Comparison of ENCODE assay signal across 19 cellular contexts in genomic region chr15:51110171-51110570, GRCh38. TPM values are rescaled to one million over a fixed set of nuclear protein-coding genes. Genes with fewer than 3 reads are reported as not detected.
A peak's percentile ranks its signal among the peaks of the same experiment; 100 is the strongest.
DNase-seq lines count a peak whose midpoint lies in the region; ATAC-seq and TF ChIP-seq lines count a peak whose summit lies in the region.
"Had no signal": no experiment of that assay in that cellular context is flagged by ENCODE, and none has a peak within 500 bp of the region (broad histone marks: within the 10 kb centered on the region; RNA-seq: fewer than 3 reads in every experiment).

No MANE protein-coding gene starts in this region.

- H3K36me3 Mint-ChIP-seq in HFFc6 (ENCODE audit: low read depth): no peaks in the 10 kb centered on the region
- H3K36me3 Mint-ChIP-seq: CD8-positive, alpha-beta T cell had no signal

- no peak for TF ChIP-seq POLR2A in vagina (IDR thresholded peaks at IDR 0.05)
- no peak for TF ChIP-seq POLR2A in transverse colon (IDR thresholded peaks at IDR 0.05)

- H3K27me3 Mint-ChIP-seq in HFFc6 (ENCODE audit: insufficient read depth): peaks cover 3% of the 10 kb centered on the region

- H3K4me1 Mint-ChIP-seq in HFFc6 (ENCODE audit: low read depth): peaks cover 38% of the 10 kb centered on the region

- 0 out of 2 replicates have a peak overlapping the region, but pooled peaks have one; percentile 81 for H3K4me3 Mint-ChIP-seq in HFFc6
- H3K4me3 Mint-ChIP-seq: CD8-positive, alpha-beta T cell had no signal

- H3K9ac ChIP-seq in skeletal muscle satellite cell (ENCODE audit: low read depth, low read length): no peak overlapping the region
- H3K9ac ChIP-seq: BLaER1 treated with 17β-estradiol and CSF1 and Interleukin-3, amounts not matched to agents 10 nM and 100 nM had no signal

- H3K36me3 ChIP-seq in skeletal muscle satellite cell (ENCODE audit: insufficient read depth, low read length): no peaks in the 10 kb centered on the region
- H3K36me3 ChIP-seq in vagina: no peaks in the 10 kb centered on the region
- no peaks in the 10 kb centered on the region for H3K36me3 ChIP-seq in transverse colon
- H3K36me3 ChIP-seq: BLaER1 treated with 17β-estradiol and CSF1 and Interleukin-3, amounts not matched to agents 10 nM and 100 nM; HAP-1 had no signal

- TF ChIP-seq CTCF in HFFc6 (IDR thresholded peaks at IDR 0.05): no peak
- TF ChIP-seq CTCF in vagina (IDR thresholded peaks at IDR 0.05): no peak
- no peak for TF ChIP-seq CTCF in transverse colon (IDR thresholded peaks at IDR 0.05)

- peak; percentile 67 for ATAC-seq in esophagus mucosa
- ATAC-seq: CD8-positive, alpha-beta T cell had no signal

- H3K4me1 ChIP-seq in skeletal muscle satellite cell (ENCODE audit: control insufficient read depth, insufficient read depth, low read length) (peaks cover 49% of the 10 kb centered on the region), vagina (peaks cover 23% of the 10 kb centered on the region), transverse colon (no peaks in the 10 kb centered on the region)
- H3K4me1 ChIP-seq: HAP-1 had no signal

- in situ Hi-C loops in transverse colon (cut with MboI; ENCODE audit: low pct_ligation_motif_present in 1 of 4, low pct_unique_long_range_greater_than_20kb in 1 of 4, low sequenced_read_pairs in 3 of 4): no loop called here

- H3K9me3 ChIP-seq in skeletal muscle satellite cell (replicated peaks; ENCODE audit: low read length) (no peaks in the 10 kb centered on the region), vagina (no peaks in the 10 kb centered on the region), transverse colon (no peaks in the 10 kb centered on the region)
- H3K9me3 ChIP-seq: BLaER1 treated with 17β-estradiol and CSF1 and Interleukin-3, amounts not matched to agents 10 nM and 100 nM; HAP-1 had no signal

- H3K4me2 ChIP-seq in skeletal muscle satellite cell (ENCODE audit: low read length): peak overlapping the region; percentile 47
- H3K4me2 ChIP-seq: BLaER1 treated with 17β-estradiol and CSF1 and Interleukin-3, amounts not matched to agents 10 nM and 100 nM had no signal

- no peak for TF ChIP-seq EP300 in transverse colon (IDR thresholded peaks at IDR 0.05; ENCODE audit: low read depth)

- 97% methylated on average over 3 of the region's 3 CpGs; no CpG with 5 or more reads in 1 of the 2 donors for WGBS in transverse colon (ENCODE audit: low coverage in 1 of 2), 2 donors

- H3K27me3 ChIP-seq in skeletal muscle satellite cell (ENCODE audit: control insufficient read depth, insufficient read depth, low read length): no peaks in the 10 kb centered on the region
- H3K27me3 ChIP-seq in vagina: no peaks in the 10 kb centered on the region
- no peaks in the 10 kb centered on the region for H3K27me3 ChIP-seq in transverse colon
- H3K27me3 ChIP-seq: BLaER1 treated with 17β-estradiol and CSF1 and Interleukin-3, amounts not matched to agents 10 nM and 100 nM had no signal

- DNase-seq in HFFc6 (no peak), vagina (ENCODE audit: extremely low spot score in 2 of 2) (no peak), medulla oblongata (ENCODE audit: extremely low spot score) (no peak), transverse colon (no peak), kidney tubule cell (ENCODE audit: low spot score) (no peak)
- DNase-seq: Calu3; CD8-positive, alpha-beta T cell; GF-D8; KBM-7; MV-4-11; NCI-H187; NCI-H2107; NCI-H510A treated with DMSO at 0.1 percent for 48 hours; NCI-H82; SHP77 treated with DMSO at 0.1 percent for 48 hours had no signal

- no peak overlapping the region for H3K4me3 ChIP-seq in skeletal muscle satellite cell (ENCODE audit: low read length)
- no peak overlapping the region for H3K4me3 ChIP-seq in vagina
- H3K4me3 ChIP-seq in transverse colon: no peak overlapping the region
- H3K4me3 ChIP-seq: BLaER1 treated with 17β-estradiol and CSF1 and Interleukin-3, amounts not matched to agents 10 nM and 100 nM; HAP-1 had no signal

- H3K27ac Mint-ChIP-seq in HFFc6: peak overlapping the region; percentile 90; the same call in 1 of the 2 replicates
- H3K27ac Mint-ChIP-seq: CD8-positive, alpha-beta T cell had no signal

- intact Hi-C loops in vagina (cut with DNase I) (no loop called here), transverse colon (cut with DNase I; ENCODE audit: low total_unique reads) (loop anchor here (2.0 kb wide), 1 partner anchor 57 kb away; no protein-coding TSS in a partner anchor)

- no peaks in the 10 kb centered on the region for H3K9me3 Mint-ChIP-seq in HFFc6
- H3K9me3 Mint-ChIP-seq: CD8-positive, alpha-beta T cell had no signal

- H3K27ac ChIP-seq in vagina (peak overlapping the region; percentile 65), transverse colon (no peak overlapping the region)
- H3K27ac ChIP-seq: BLaER1 treated with 17β-estradiol and CSF1 and Interleukin-3, amounts not matched to agents 10 nM and 100 nM had no signal

RNA-seq across cellular contexts. Expression of gene TNFAIP8L3, which starts 15.5 kb away (rescaled TPM):
- total RNA-seq in HFFc6 (2021; fragmentation: NEBNext Ultra II Directional; extraction: Animal tissue kit (Norgen Biotek cat#: 25700)): under 1 TPM; 0.17 to 0.57 (median 0.23) TPM
- 7.3 TPM for total RNA-seq in esophagus mucosa
- total RNA-seq in skeletal muscle satellite cell (2012; rRNA removed): 20.5 and 28.4 TPM in 2 replicates
- total RNA-seq in vagina: 21.9 TPM
- total RNA-seq in transverse colon: 10 to 100 TPM in 1 of 4 donors, 1 to 10 TPM in 3; 6.8 to 35.5 (median 8.6) TPM
- total RNA-seq: Calu3; CD8-positive, alpha-beta T cell had no signal
